37 cellular contexts compared by ENCODE assay signal in genomic region chr17:31853911-31854470, GRCh38. TPM values are rescaled to one million over a fixed set of nuclear protein-coding genes. Genes with fewer than 3 reads are reported as not detected.
DNase-seq lines count a peak whose midpoint lies in the region; ATAC-seq, FAIRE-seq and TF ChIP-seq lines count a peak whose summit lies in the region.
"Had no signal": no experiment of that assay in that cellular context is flagged by ENCODE, and none has a peak within 500 bp of the region (broad histone marks: within the 10 kb centered on the region; RNA-seq: fewer than 3 reads in every experiment).

No MANE protein-coding gene starts in this region.

- TF ChIP-seq RAD21 in HepG2 (CRISPR knock-in tag; IDR thresholded peaks at IDR 0.05): no peak

- no peaks in the 10 kb centered on the region for H3K9me2 ChIP-seq in GM23248 (ENCODE audit: insufficient read depth)

- H3K4me3 ChIP-seq in breast epithelium (no peak overlapping the region), HepG2 (replicated peaks in 1 of 3; ENCODE audit: insufficient read depth in 1 of 3, low read depth in 2 of 3, low read length in 3 of 3) (no peak overlapping the region), right lobe of liver (no peak overlapping the region), GM23248 (no peak overlapping the region)
- H3K4me3 ChIP-seq: A549; BLaER1; BLaER1 treated with 17β-estradiol and CSF1 and Interleukin-3, amounts not matched to agents 10 nM and 100 nM had no signal

- H3K4me1 ChIP-seq in breast epithelium (peaks cover 3 to 6% of the 10 kb centered on the region in 2 donors), HepG2 (ENCODE audit: insufficient read depth, low read length) (peaks cover 33% of the 10 kb centered on the region), right lobe of liver (peaks cover 0 to 11% (median 6%) of the 10 kb centered on the region in 4 donors), GM23248 (ENCODE audit: insufficient read depth) (peaks cover 20% of the 10 kb centered on the region)
- H3K4me1 ChIP-seq: BE2C, Caco-2 had no signal

- POLR2A ChIA-PET in MCF 10A (lab: Yijun Ruan, JAX): no interaction called here
- POLR2A ChIA-PET in HepG2 (lab: Yijun Ruan, JAX): interaction anchor here (0.7 kb wide), 1 partner anchor 586 kb away, joined by 4 read pairs; no protein-coding TSS in a partner anchor

- peaks cover 20% of the 10 kb centered on the region for H3K79me2 ChIP-seq in HepG2 (ENCODE audit: insufficient read depth, low read length)
- H3K79me2 ChIP-seq in GM23248 (ENCODE audit: insufficient read depth): peaks cover 62% of the 10 kb centered on the region

- no peak for FAIRE-seq in HepG2 (lab: Jason Lieb, UNC)
- FAIRE-seq: A204.1, D721Med had no signal

- H3K27me3 ChIP-seq in breast epithelium (no peaks in the 10 kb centered on the region), HepG2 (ENCODE audit: control insufficient read depth in 1 of 2, insufficient read depth in 2 of 2, low read length in 2 of 2) (no peaks in the 10 kb centered on the region), right lobe of liver (no peaks in the 10 kb centered on the region), GM23248 (replicated peaks; ENCODE audit: insufficient read depth) (no peaks in the 10 kb centered on the region)
- H3K27me3 ChIP-seq: BE2C; BLaER1; BLaER1 treated with 17β-estradiol and CSF1 and Interleukin-3, amounts not matched to agents 10 nM and 100 nM had no signal

- H3K36me3 Mint-ChIP-seq in MCF 10A (ENCODE audit: insufficient read depth, unreplicated experiment): peaks cover 46% of the 10 kb centered on the region

- H3K9ac ChIP-seq in HepG2 (ENCODE audit: insufficient read depth, low read depth, low read length) (no peak overlapping the region), GM23248 (no peak overlapping the region)
- H3K9ac ChIP-seq: BLaER1; BLaER1 treated with 17β-estradiol and CSF1 and Interleukin-3, amounts not matched to agents 10 nM and 100 nM had no signal

- H3K4me2 ChIP-seq in HepG2 (ENCODE audit: low read depth, low read length) (peak overlapping the region; percentile 2; the same call in 1 of the 2 replicates), GM23248 (ENCODE audit: unreplicated experiment) (no peak overlapping the region)
- H3K4me2 ChIP-seq: A549; BLaER1; BLaER1 treated with 17β-estradiol and CSF1 and Interleukin-3, amounts not matched to agents 10 nM and 100 nM had no signal

- ATAC-seq in HepG2: peak; percentile 23; the same call in 2 of the 3 replicates
- no peak for ATAC-seq in right lobe of liver
- no peak for ATAC-seq in GM19397 (IDR thresholded peaks at IDR 0.05; ENCODE audit: unreplicated experiment)
- ATAC-seq: A549; CD8-positive, alpha-beta T cell had no signal

- DNase-seq in MCF 10A (ENCODE audit: unreplicated experiment) (no peak), breast epithelium (ENCODE audit: low spot score in 2 of 2) (no peak), HepG2 (ENCODE audit: low spot score) (peak; percentile 37), right lobe of liver (no peak), GM23248 (no peak), islet precursor cell (peak; percentile 33)
- no peak for DNase-seq in stimulated activated CD4-positive, alpha-beta T cell treated with anti-CD3 and anti-CD28 coated beads, Interleukin-4, amount 100 ng/mL, for 1 hour
- DNase-seq: 8988T; ACHN; AML-193; BE2C; C1 segment of cervical spinal cord; Caco-2; Calu3; CD4-positive, alpha-beta memory T cell; CD4-positive, alpha-beta T cell; CD4-positive, CD25-positive, alpha-beta regulatory T cell; CD8-positive, alpha-beta memory T cell; CD8-positive, alpha-beta T cell; COR-L47; DMS 273 treated with DMSO at 0.1 percent for 48 hours; DMS153; DMS53; DMS79; DMS79 treated with DMSO at 0.1 percent for 48 hours; DND-41; EL had no signal

- in situ Hi-C loops in HepG2 (cut with HindIII; ENCODE audit: extremely low pct_ligation_motif_present, low pct_unique_long_range_greater_than_20kb) (loop anchor here (25.0 kb wide), 1 partner anchor 108 kb away; no protein-coding TSS in a partner anchor), GM23248 (cut with MboI) (no loop called here)

- TF ChIP-seq CTCF in MCF 10A (IDR thresholded peaks at IDR 0.05; ENCODE audit: unreplicated experiment) (no peak), breast epithelium (IDR thresholded peaks at IDR 0.05) (no peak), HepG2 (CRISPR knock-in tag; IDR thresholded peaks at IDR 0.05) (no peak), right lobe of liver (IDR thresholded peaks at IDR 0.05) (no peak)

- H3K27ac ChIP-seq in breast epithelium: no peak overlapping the region
- H3K27ac ChIP-seq in HepG2 (ENCODE audit: extremely low read length, insufficient read depth, low read length): peak overlapping the region; percentile 24
- H3K27ac ChIP-seq in right lobe of liver: no peak overlapping the region
- H3K27ac ChIP-seq in GM23248: 0 out of 2 replicates have a peak overlapping the region, but pooled peaks have one; percentile 7
- H3K27ac ChIP-seq: 22Rv1; A549; BLaER1; BLaER1 treated with 17β-estradiol and CSF1 and Interleukin-3, amounts not matched to agents 10 nM and 100 nM; C4-2B had no signal

- CTCF ChIA-PET in MCF 10A (lab: Yijun Ruan, JAX) (interaction anchor here (0.7 to 3.6 kb wide), 3 partner anchors 11 to 1787 kb away, joined by 6 to 18 read pairs (median 6); no protein-coding TSS in a partner anchor), HepG2 (lab: Yijun Ruan, JAX; ENCODE audit: low intra/inter-chr PET ratio, low total read pairs) (no interaction called here)

- TF ChIP-seq EP300 in HepG2 (IDR thresholded peaks at IDR 0.05; ENCODE audit: low read depth in 2 of 2, low read length in 2 of 2) (no peak), HepG2 (CRISPR knock-in tag; IDR thresholded peaks at IDR 0.05; ENCODE audit: borderline replicate concordance) (no peak)

- TF ChIP-seq POLR2A in breast epithelium (IDR thresholded peaks at IDR 0.05) (no peak), HepG2 (IDR thresholded peaks at IDR 0.05; ENCODE audit: insufficient read depth in 1 of 2, low read depth in 2 of 2, low read length in 2 of 2) (no peak), right lobe of liver (IDR thresholded peaks at IDR 0.05) (no peak)

- peaks cover 19% of the 10 kb centered on the region for H3F3A ChIP-seq in GM23248 (ENCODE audit: insufficient read depth)

- no peak overlapping the region for H2AFZ ChIP-seq in HepG2 (ENCODE audit: low read length)
- no peak overlapping the region for H2AFZ ChIP-seq in GM23248

- H3K27me3 Mint-ChIP-seq in MCF 10A (ENCODE audit: insufficient read depth, unreplicated experiment): no peaks in the 10 kb centered on the region
- H3K27me3 Mint-ChIP-seq: B cell; CD4-positive, alpha-beta memory T cell; CD4-positive, alpha-beta T cell; CD4-positive, CD25-positive, alpha-beta regulatory T cell; CD8-positive, alpha-beta memory T cell had no signal

- H3K4me1 Mint-ChIP-seq in MCF 10A (ENCODE audit: insufficient read depth, unreplicated experiment): peaks cover 18% of the 10 kb centered on the region

- H3K36me3 ChIP-seq in breast epithelium (peaks cover 6% of the 10 kb centered on the region), HepG2 (replicated peaks in 1 of 2; ENCODE audit: control insufficient read depth in 1 of 2, insufficient read depth in 2 of 2, low read length in 2 of 2) (peaks cover 3 to 13% of the 10 kb centered on the region in 2 experiments; a peak in 4 of 5 replicates), right lobe of liver (peaks cover 0 to 13% (median 4%) of the 10 kb centered on the region in 4 donors), GM23248 (ENCODE audit: low read depth) (peaks cover 12% of the 10 kb centered on the region)
- H3K36me3 ChIP-seq: BE2C had no signal

- WGBS in HepG2 (ENCODE audit: low lambda C conversion rate): 35% methylated on average over 7 of the region's 7 CpGs
- 74% methylated on average over 7 of the region's 7 CpGs for WGBS in right lobe of liver (ENCODE audit: insufficient coverage, low coverage, low lambda C conversion rate, missing lambda C conversion rate)
- WGBS in GM23248 (ENCODE audit: low coverage in 1 of 2, low lambda C conversion rate in 2 of 2, missing lambda C conversion rate in 2 of 2), 2 experiments: 82% methylated on average over 7 of the region's 7 CpGs

- no TSS peak for BruUV-seq in MCF 10A (replicated peaks; lab: Mats Ljungman, UMichigan)
- no TSS peak for BruUV-seq in HepG2 (replicated peaks; lab: Mats Ljungman, UMichigan)

- H3K4me3 Mint-ChIP-seq in MCF 10A (ENCODE audit: unreplicated experiment): no peak overlapping the region
- H3K4me3 Mint-ChIP-seq: B cell; CD14-positive monocyte; CD4-positive, alpha-beta memory T cell; CD4-positive, alpha-beta T cell; CD8-positive, alpha-beta T cell had no signal

- H3K27ac Mint-ChIP-seq in MCF 10A (ENCODE audit: low read depth, unreplicated experiment): peak overlapping the region; percentile 27
- H3K27ac Mint-ChIP-seq: B cell; CD14-positive monocyte; CD4-positive, alpha-beta memory T cell; CD4-positive, alpha-beta T cell; CD4-positive, CD25-positive, alpha-beta regulatory T cell; CD8-positive, alpha-beta T cell had no signal

- H3K9me3 ChIP-seq in breast epithelium: no peaks in the 10 kb centered on the region
- H3K9me3 ChIP-seq in HepG2 (ENCODE audit: low read length): no peaks in the 10 kb centered on the region
- H3K9me3 ChIP-seq in right lobe of liver: no peaks in the 10 kb centered on the region
- H3K9me3 ChIP-seq in GM23248 (ENCODE audit: low read depth): no peaks in the 10 kb centered on the region
- H3K9me3 ChIP-seq: A549; BE2C; BLaER1; BLaER1 treated with 17β-estradiol and CSF1 and Interleukin-3, amounts not matched to agents 10 nM and 100 nM; Caco-2 had no signal

- intact Hi-C loops in MCF 10A (cut with micrococcal nuclease): no loop called here
- intact Hi-C loops in breast epithelium (cut with DNase I; ENCODE audit: low total_unique reads): no loop called here
- intact Hi-C loops in HepG2 (cut with micrococcal nuclease; ENCODE audit: unreplicated experiment): no loop called here
- intact Hi-C loops in right lobe of liver (cut with DNase I): no loop called here

- H3K9me3 Mint-ChIP-seq in MCF 10A (ENCODE audit: unreplicated experiment): no peaks in the 10 kb centered on the region
- H3K9me3 Mint-ChIP-seq: CD14-positive monocyte; CD4-positive, alpha-beta memory T cell; CD4-positive, alpha-beta T cell; CD4-positive, CD25-positive, alpha-beta regulatory T cell; CD8-positive, alpha-beta memory T cell; CD8-positive, alpha-beta T cell had no signal

- H4K20me1 ChIP-seq in HepG2 (ENCODE audit: insufficient read depth, low read length) (no peaks in the 10 kb centered on the region), GM23248 (ENCODE audit: insufficient read depth) (no peaks in the 10 kb centered on the region)

RNA-seq across cellular contexts. Expression of gene COPRS, which starts 5.1 kb away (rescaled TPM):
- total RNA-seq in MCF 10A (2022) (41.2 and 46.8 TPM in 2 replicates), breast epithelium (10 to 100 TPM; 63.4 to 98.0 (median 70.8) TPM), HepG2 (2016; rRNA removed; fragmentation: Illumina TruSeq; extraction: Trizol) (93.8 and 98.3 TPM in 2 replicates), right lobe of liver (10 to 100 TPM; 17.1 to 49.4 (median 24.0) TPM)
- total RNA-seq in HepG2 (2016; cell fraction: cytosol; rRNA removed; fragmentation: Illumina TruSeq; extraction: Trizol; ENCODE audit: low read depth): 118 and 126 TPM in 2 replicates
- 95.1 and 104 TPM in 2 replicates for total RNA-seq in HepG2 (2016; cell fraction: insoluble cytoplasmic fraction; rRNA removed; fragmentation: Illumina TruSeq; extraction: Trizol)
- 137 and 150 TPM in 2 replicates for total RNA-seq in HepG2 (2016; cell fraction: membrane; rRNA removed; fragmentation: Illumina TruSeq; extraction: Trizol)
- total RNA-seq in HepG2 (2016; cell fraction: nucleus; rRNA removed; fragmentation: Illumina TruSeq; extraction: Trizol): 31.9 and 32.6 TPM in 2 replicates
- polyA plus RNA-seq in HepG2 (2011; rRNA removed) (19.5 and 22.7 TPM in 2 replicates), GM23248 (2016; fragmentation: Nextera tagmentation; extraction: Ambion mirVana) (113 and 114 TPM in 2 replicates)
- polyA plus RNA-seq in HepG2 (2011; cell fraction: cytosol; rRNA removed): 26.8 and 28.8 TPM in 2 replicates
- 7.9 and 9.7 TPM in 2 replicates for polyA plus RNA-seq in HepG2 (2011; cell fraction: nucleus; rRNA removed)
- 30.5 and 39.3 TPM in 2 replicates for polyA plus RNA-seq in HepG2 (2012)
- polyA plus RNA-seq in HepG2 (2016; cell fraction: cytosol; fragmentation: Illumina TruSeq; extraction: Trizol; ENCODE audit: low read depth): 114 and 127 TPM in 2 replicates
- 98.1 and 98.9 TPM in 2 replicates for polyA plus RNA-seq in HepG2 (2016; cell fraction: insoluble cytoplasmic fraction; fragmentation: Illumina TruSeq; extraction: Trizol; ENCODE audit: low read depth)
- 120 and 125 TPM in 2 replicates for polyA plus RNA-seq in HepG2 (2016; cell fraction: membrane; fragmentation: Illumina TruSeq; extraction: Trizol; ENCODE audit: low read depth)
- polyA plus RNA-seq in HepG2 (2016; cell fraction: nucleus; fragmentation: Illumina TruSeq; extraction: Trizol; ENCODE audit: insufficient read depth, low read depth): 56.8 and 64.5 TPM in 2 replicates
- polyA minus RNA-seq in HepG2 (2011; rRNA and poly(A)+ RNA removed; ENCODE audit: low replicate concordance): 14.1 and 34.1 TPM in 2 replicates
- 10.8 and 11.9 TPM in 2 replicates for polyA minus RNA-seq in HepG2 (2011; cell fraction: cytosol; rRNA and poly(A)+ RNA removed)
- 4.9 and 5.5 TPM in 2 replicates for polyA minus RNA-seq in HepG2 (2011; cell fraction: nucleus; rRNA and poly(A)+ RNA removed)
- total RNA-seq in GM23248 (2014; rRNA removed; shearing (Covaris generic)): 105 and 110 TPM in 2 replicates

RNA-seq across cellular contexts. Expression of gene UTP6, which starts 47.5 kb away (rescaled TPM):
- total RNA-seq in MCF 10A (2022) (81.8 and 97.5 TPM in 2 replicates), breast epithelium (10 to 100 TPM; 29.4 to 45.2 (median 37.4) TPM), HepG2 (2016; rRNA removed; fragmentation: Illumina TruSeq; extraction: Trizol) (93.7 and 162 TPM in 2 replicates), right lobe of liver (10 to 100 TPM; 16.5 to 26.1 (median 22.2) TPM)
- total RNA-seq in HepG2 (2016; cell fraction: cytosol; rRNA removed; fragmentation: Illumina TruSeq; extraction: Trizol; ENCODE audit: low read depth): 9.1 and 11.1 TPM in 2 replicates
- 99.4 and 154 TPM in 2 replicates for total RNA-seq in HepG2 (2016; cell fraction: insoluble cytoplasmic fraction; rRNA removed; fragmentation: Illumina TruSeq; extraction: Trizol)
- total RNA-seq in HepG2 (2016; cell fraction: membrane; rRNA removed; fragmentation: Illumina TruSeq; extraction: Trizol): 18.3 and 28.4 TPM in 2 replicates
- total RNA-seq in HepG2 (2016; cell fraction: nucleus; rRNA removed; fragmentation: Illumina TruSeq; extraction: Trizol): 53.4 and 68.3 TPM in 2 replicates
- polyA plus RNA-seq in HepG2 (2011; rRNA removed) (19.6 and 27.3 TPM in 2 replicates), GM23248 (2016; fragmentation: Nextera tagmentation; extraction: Ambion mirVana) (76.5 and 79.6 TPM in 2 replicates)
- polyA plus RNA-seq in HepG2 (2011; cell fraction: cytosol; rRNA removed): 5.3 and 10.8 TPM in 2 replicates
- polyA plus RNA-seq in HepG2 (2011; cell fraction: nucleus; rRNA removed): 10.4 and 19.6 TPM in 2 replicates
- polyA plus RNA-seq in HepG2 (2012): 55.1 and 58.2 TPM in 2 replicates
- 10.9 and 11.2 TPM in 2 replicates for polyA plus RNA-seq in HepG2 (2016; cell fraction: cytosol; fragmentation: Illumina TruSeq; extraction: Trizol; ENCODE audit: low read depth)
- polyA plus RNA-seq in HepG2 (2016; cell fraction: insoluble cytoplasmic fraction; fragmentation: Illumina TruSeq; extraction: Trizol; ENCODE audit: low read depth): 125 and 141 TPM in 2 replicates
- polyA plus RNA-seq in HepG2 (2016; cell fraction: membrane; fragmentation: Illumina TruSeq; extraction: Trizol; ENCODE audit: low read depth): 11.9 and 16.3 TPM in 2 replicates
- polyA plus RNA-seq in HepG2 (2016; cell fraction: nucleus; fragmentation: Illumina TruSeq; extraction: Trizol; ENCODE audit: insufficient read depth, low read depth): 109 and 112 TPM in 2 replicates
- polyA minus RNA-seq in HepG2 (2011; rRNA and poly(A)+ RNA removed; ENCODE audit: low replicate concordance): 3.3 and 9.7 TPM in 2 replicates
- 9.6 and 15.2 TPM in 2 replicates for polyA minus RNA-seq in HepG2 (2011; cell fraction: cytosol; rRNA and poly(A)+ RNA removed)
- 21.0 and 21.1 TPM in 2 replicates for polyA minus RNA-seq in HepG2 (2011; cell fraction: nucleus; rRNA and poly(A)+ RNA removed)
- total RNA-seq in GM23248 (2014; rRNA removed; shearing (Covaris generic)): 50.3 and 55.3 TPM in 2 replicates

Comparison
In these comparisons a context has a peak if more than half of its experiments do, and no peak if none do; other contexts are left out.
1. DNase-seq: peak in HepG2 (single experiment) and islet precursor cell (single experiment); none in MCF 10A (single experiment), breast epithelium (0 of 2), right lobe of liver (0 of 3), GM23248 (single experiment) and stimulated activated CD4-positive, alpha-beta T cell treated with anti-CD3 and anti-CD28 coated beads, Interleukin-4, amount 100 ng/mL, for 1 hour (single experiment).
2. H3K27ac ChIP-seq: peak in HepG2 (single experiment) and GM23248 (single experiment); none in breast epithelium (0 of 2) and right lobe of liver (0 of 3).